9 cellular contexts compared by ENCODE assay signal in the genomic region with DNA sequence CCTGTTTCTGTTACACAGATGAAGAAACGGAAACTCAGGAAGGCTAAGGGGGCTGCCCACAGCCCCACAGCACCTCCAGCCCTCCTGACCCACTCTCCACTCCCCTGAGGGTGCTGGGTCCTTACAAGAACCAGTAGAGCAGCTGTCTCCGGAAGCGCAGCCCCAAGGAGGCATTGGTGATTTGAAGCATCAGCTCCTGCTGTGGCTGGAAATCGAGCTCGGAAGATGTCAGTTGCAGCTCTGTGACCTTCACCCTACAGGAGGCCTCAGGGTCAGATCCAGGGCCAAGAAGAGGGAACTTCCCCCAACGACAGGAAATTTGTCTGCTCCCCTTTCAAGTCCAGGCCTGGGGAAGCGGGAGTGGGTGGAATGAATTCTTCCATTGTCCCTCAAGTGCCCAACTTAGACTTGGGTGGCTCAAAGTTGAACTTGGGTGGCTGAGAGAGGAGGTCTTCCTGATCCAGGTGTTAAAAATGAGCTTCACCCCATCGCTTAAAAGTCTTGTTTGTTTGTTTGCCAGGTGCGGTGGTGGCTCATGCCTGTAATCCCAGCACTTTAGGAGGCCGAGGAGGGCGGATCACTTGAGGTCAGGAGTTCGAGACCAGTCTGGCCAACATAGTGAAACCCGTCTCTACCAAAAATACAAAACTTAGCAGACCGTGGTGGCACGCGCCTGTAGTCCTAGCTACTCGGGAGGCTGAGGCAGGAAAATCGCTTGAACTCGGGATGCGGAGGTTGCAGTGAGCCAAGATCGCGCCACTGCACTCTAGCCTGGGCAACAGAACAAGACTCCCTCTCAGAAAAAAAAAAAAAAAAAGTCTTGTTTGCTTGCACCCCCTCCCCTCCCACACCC. TPM values are rescaled to one million over a fixed set of nuclear protein-coding genes. Genes with fewer than 3 reads are reported as not detected.
A peak's percentile ranks its signal among the peaks of the same experiment; 100 is the strongest.
DNase-seq lines count a peak whose midpoint lies in the region; ATAC-seq and TF ChIP-seq lines count a peak whose summit lies in the region.
"Had no signal": no experiment of that assay in that cellular context is flagged by ENCODE, and none has a peak within 500 bp of the region (broad histone marks: within the 10 kb centered on the region; RNA-seq: fewer than 3 reads in every experiment).

No MANE protein-coding gene starts in this region.

- peaks cover 14% of the 10 kb centered on the region for H3K4me1 ChIP-seq in DOHH2 (ENCODE audit: control insufficient read depth, low read length)
- peaks cover 21 to 24% of the 10 kb centered on the region in 2 donors for H3K4me1 ChIP-seq in duodenal mucosa (ENCODE audit: control insufficient read depth in 1 of 2, insufficient read depth in 2 of 2, low read length in 2 of 2)
- peaks cover 7% of the 10 kb centered on the region for H3K4me1 ChIP-seq in ovary (ENCODE audit: insufficient read depth)

- H3K36me3 ChIP-seq in DOHH2 (ENCODE audit: control insufficient read depth, low read length) (no peaks in the 10 kb centered on the region), duodenal mucosa (ENCODE audit: control insufficient read depth in 1 of 2, insufficient read depth in 2 of 2, low read length in 2 of 2) (peaks cover 0 to 3% of the 10 kb centered on the region in 2 donors), ovary (no peaks in the 10 kb centered on the region)

- intact Hi-C loops in ovary (cut with DNase I) = no loop called here

- no peak for ATAC-seq in HG02798 (IDR thresholded peaks at IDR 0.05; ENCODE audit: poor library complexity, unreplicated experiment)

- H3K79me2 ChIP-seq in DOHH2 (ENCODE audit: control insufficient read depth, low read length) = no peaks in the 10 kb centered on the region

- no peaks in the 10 kb centered on the region for H3K9me3 ChIP-seq in DOHH2 (ENCODE audit: control insufficient read depth, insufficient read depth, low read length)
- no peaks in the 10 kb centered on the region for H3K9me3 ChIP-seq in duodenal mucosa (ENCODE audit: control insufficient read depth in 1 of 2, low read length in 2 of 2)
- no peaks in the 10 kb centered on the region for H3K9me3 ChIP-seq in ovary

- TF ChIP-seq CTCF in DOHH2 (IDR thresholded peaks at IDR 0.05; ENCODE audit: low read depth, low read length, poor library complexity, severe bottlenecking) (no peak), ovary (IDR thresholded peaks at IDR 0.05) (no peak)

- H3K4me2 ChIP-seq in DOHH2 (ENCODE audit: low read length) = peak overlapping the region; percentile 43

- peak overlapping the region; percentile 27; the same call in 1 of the 2 replicates for H3K4me3 ChIP-seq in DOHH2 (ENCODE audit: low read length)
- peak overlapping the region; percentile 46 to 78 for H3K4me3 ChIP-seq in duodenal mucosa (ENCODE audit: low read depth in 1 of 2, low read length in 2 of 2)
- H3K4me3 ChIP-seq in ovary = peak overlapping the region; percentile 8

- H3K27ac ChIP-seq in DOHH2 (ENCODE audit: low read depth, low read length) (no peak overlapping the region), duodenal mucosa (ENCODE audit: low read depth, low read length) (no peak overlapping the region), ovary (peak overlapping the region; percentile 1 to 31)

- TF ChIP-seq EP300 in ovary (IDR thresholded peaks at IDR 0.05) = no peak

- peaks cover 20% of the 10 kb centered on the region for H3K27me3 ChIP-seq in DOHH2 (ENCODE audit: control insufficient read depth, low read length)
- H3K27me3 ChIP-seq in duodenal mucosa (ENCODE audit: control insufficient read depth in 1 of 2, insufficient read depth in 2 of 2, low read length in 2 of 2) = no peaks in the 10 kb centered on the region
- H3K27me3 ChIP-seq in ovary = no peaks in the 10 kb centered on the region

- no peak overlapping the region for H3K9ac ChIP-seq in duodenal mucosa (ENCODE audit: low read depth in 1 of 2, low read length in 2 of 2)

- H4K20me1 ChIP-seq in DOHH2 (ENCODE audit: control insufficient read depth, insufficient read depth, low read depth, low read length) = no peaks in the 10 kb centered on the region

- TF ChIP-seq POLR2A in ovary (IDR thresholded peaks at IDR 0.05) = no peak

- H3K9me2 ChIP-seq in DOHH2 (replicated peaks; ENCODE audit: control insufficient read depth, low read length) = no peaks in the 10 kb centered on the region

- peak; percentile 13 for DNase-seq in NOMO-1 treated with dmso at 0.1 percent for 144 hours (lab: John Stamatoyannopoulos, UW; ENCODE audit: unreplicated experiment)
- peak in 4 of 5 donors; percentile 15 to 63 (median 58) for DNase-seq in ovary
- no peak for DNase-seq in G401 (ENCODE audit: low spot score)
- DNase-seq in Ammon's horn (ENCODE audit: low spot score) = no peak
- DNase-seq in NCI-H1105 treated with DMSO at 0.1 percent for 48 hours (lab: John Stamatoyannopoulos, UW) = no peak
- DNase-seq: NCI-H510A had no signal

- no peaks in the 10 kb centered on the region for H3F3A ChIP-seq in DOHH2 (ENCODE audit: control insufficient read depth, insufficient read depth)

- in situ Hi-C loops in G401 (cut with HindIII; ENCODE audit: low sequenced_read_pairs) = no loop called here

- WGBS in ovary, 3 donors = 68 to 76% (median 71%) methylated on average over 22 of the region's 22 CpGs

RNA-seq across cellular contexts. Expression of a gene that starts 1.9 kb away (rescaled TPM):
- 100 to 1,000 TPM in 4 of 7 donors, 10 to 100 TPM in 3; 83.5 to 266 (median 138) TPM for total RNA-seq in ovary
- 100 to 1,000 TPM in 1 of 2 donors, 10 to 100 TPM in 1; 85.7 to 188 TPM for polyA plus RNA-seq in ovary
- total RNA-seq in G401 (2014; rRNA removed; shearing (Covaris generic)) = 129 and 156 TPM in 2 replicates

RNA-seq across cellular contexts. Expression of a gene that starts 18.9 kb away (rescaled TPM):
- total RNA-seq in ovary = 100 to 1,000 TPM in 4 of 7 donors, 10 to 100 TPM in 3; 45.0 to 156 (median 110) TPM
- 100 to 1,000 TPM in 1 of 2 donors, 10 to 100 TPM in 1; 81.6 to 210 TPM for polyA plus RNA-seq in ovary
- 20.7 and 28.9 TPM in 2 replicates for total RNA-seq in G401 (2014; rRNA removed; shearing (Covaris generic))

RNA-seq across cellular contexts. Expression of a gene that starts 19.0 kb away (rescaled TPM):
- total RNA-seq in ovary = 10 to 100 TPM; 10.1 to 28.7 (median 12.5) TPM
- polyA plus RNA-seq in ovary = 10 to 100 TPM in 1 of 2 donors, 1 to 10 TPM in 1; 1.5 to 11.8 TPM
- 6.6 and 7.0 TPM in 2 replicates for total RNA-seq in G401 (2014; rRNA removed; shearing (Covaris generic))

RNA-seq across cellular contexts. Expression of a gene that starts 22.6 kb away (rescaled TPM):
- total RNA-seq in ovary = 1 to 10 TPM; 4.2 to 7.5 (median 5.6) TPM
- polyA plus RNA-seq in ovary = 1 to 10 TPM in 1 of 2 donors, not detected in 1; 7.1 TPM
- total RNA-seq in G401 (2014; rRNA removed; shearing (Covaris generic)) = 1.0 TPM in 1 of 2 replicates, not detected in the other

RNA-seq across cellular contexts. Expression of a gene that starts 24.4 kb away (rescaled TPM):
- total RNA-seq in ovary = 10 to 100 TPM; 34.5 to 73.7 (median 59.8) TPM
- 10 to 100 TPM; 14.6 to 48.2 TPM for polyA plus RNA-seq in ovary
- 11.6 and 17.7 TPM in 2 replicates for total RNA-seq in G401 (2014; rRNA removed; shearing (Covaris generic))

Comparison
In these comparisons a context has a peak if more than half of its experiments do, and no peak if none do; other contexts are left out.
1. H3K27ac ChIP-seq: peak in ovary (2 of 2); none in DOHH2 (single experiment) and duodenal mucosa (single experiment).
2. H3K4me3 ChIP-seq: peak in every context shown above with its lines; median percentile 62 in duodenal mucosa; 27 in DOHH2; 8 in ovary.
3. DNase-seq: peak in NOMO-1 treated with dmso at 0.1 percent for 144 hours (single experiment) and ovary (4 of 5); none in G401 (single experiment), Ammon's horn (single experiment) and NCI-H1105 treated with DMSO at 0.1 percent for 48 hours (single experiment).